ENCODE assay signal across 1 cellular context in the genomic region with DNA sequence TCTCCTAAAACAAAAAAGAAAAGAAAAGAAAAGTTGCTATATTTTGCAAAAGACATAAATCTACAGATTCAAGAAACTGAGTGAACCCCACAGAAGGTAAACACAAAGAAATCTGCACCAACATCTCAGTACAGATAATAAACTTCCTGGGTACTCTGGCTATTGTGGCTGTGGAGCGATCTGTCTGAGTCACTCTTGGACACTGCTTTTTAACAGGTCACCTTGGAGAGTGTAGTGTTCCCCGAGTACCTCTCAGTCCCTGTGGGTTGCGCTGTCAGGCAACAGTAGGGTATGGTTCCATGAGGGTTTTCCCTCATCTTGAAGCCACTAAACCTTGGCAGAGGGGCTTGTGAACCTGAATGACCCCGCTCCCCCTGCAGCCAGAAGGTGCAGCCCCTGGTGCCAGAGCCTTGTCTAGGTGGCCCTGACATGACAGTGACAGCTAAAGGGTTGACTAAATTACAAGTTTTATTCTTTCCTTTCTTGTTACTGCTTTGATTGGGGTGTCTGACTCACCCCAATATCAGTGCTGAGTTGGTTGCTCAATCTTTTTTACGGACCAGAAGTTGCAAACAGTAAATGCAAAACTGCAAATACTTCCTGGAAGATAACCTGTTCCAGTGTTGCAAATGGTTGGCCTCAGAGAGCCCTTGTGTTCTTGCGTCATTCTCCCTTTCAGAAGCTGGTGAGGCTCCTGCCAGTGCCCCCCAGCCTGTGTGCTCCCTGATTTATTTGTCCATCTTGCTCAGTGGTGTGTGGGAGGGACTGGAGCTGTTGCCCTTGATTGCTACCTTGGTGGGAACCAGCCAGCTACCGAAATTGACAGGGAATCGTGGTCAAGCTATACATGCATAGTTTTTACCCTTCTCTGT.
TF ChIP-seq lines count a peak whose summit lies in the region.

No MANE protein-coding gene starts in this region.

TF ChIP-seq in H1, 55 proteins besides CTCF, POLR2A, EP300 and RAD21:
- TF ChIP-seq POU5F1 (IDR thresholded peaks at IDR 0.05; ENCODE audit: low read depth, low read length) (no peak), SP4 (IDR thresholded peaks at IDR 0.05; ENCODE audit: low read length) (no peak), BACH1 (IDR thresholded peaks at IDR 0.05; ENCODE audit: low read length) (no peak), TBP (IDR thresholded peaks at IDR 0.05; ENCODE audit: low read depth, low read length) (no peak), SRF (IDR thresholded peaks at IDR 0.05; ENCODE audit: low read depth, low read length) (no peak), FOSL1 (IDR thresholded peaks at IDR 0.05; ENCODE audit: insufficient read depth, low read depth, low read length) (no peak), SIRT6 (IDR thresholded peaks at IDR 0.05; ENCODE audit: low read length) (no peak), CBX8 (IDR thresholded peaks at IDR 0.05; ENCODE audit: borderline replicate concordance, low read depth, low read length) (no peak)
